ENCODE assay signal across 16 cellular contexts in genomic region chr1:109610609-109611307, GRCh38. TPM values are rescaled to one million over a fixed set of nuclear protein-coding genes. Genes with fewer than 3 reads are reported as not detected.
DNase-seq lines count a peak whose midpoint lies in the region; ATAC-seq and TF ChIP-seq lines count a peak whose summit lies in the region.
"Had no signal": no experiment of that assay in that cellular context is flagged by ENCODE, and none has a peak within 500 bp of the region (broad histone marks: within the 10 kb centered on the region; RNA-seq: fewer than 3 reads in every experiment).

No MANE protein-coding gene starts in this region.

- H3K36me3 Mint-ChIP-seq in chondrocyte (ENCODE audit: low read depth), result no peaks in the 10 kb centered on the region

- peaks cover 19% of the 10 kb centered on the region for H3K4me1 Mint-ChIP-seq in chondrocyte (ENCODE audit: low read depth)

- H3K27ac Mint-ChIP-seq in chondrocyte (ENCODE audit: unreplicated experiment), result peak overlapping the region; percentile 82

- TF ChIP-seq CTCF in chondrocyte (IDR thresholded peaks at IDR 0.05), result no peak

- ATAC-seq in GM21723 (IDR thresholded peaks at IDR 0.05; ENCODE audit: unreplicated experiment) (no peak), GM19452 (IDR thresholded peaks at IDR 0.05; ENCODE audit: unreplicated experiment) (no peak)
- ATAC-seq: left colon had no signal

- no peaks in the 10 kb centered on the region for H3K9me3 Mint-ChIP-seq in chondrocyte (ENCODE audit: low read depth)

- DNase-seq in ELF-1 (ENCODE audit: low read depth, low spot score) (peak; percentile 55), MV-4-11 (lab: John Stamatoyannopoulos, UW) (peak; percentile 16), chondrocyte (ENCODE audit: low spot score) (no peak), myocyte (ENCODE audit: low read depth) (peak; percentile 41), NCI-H748 treated with DMSO at 0.1 percent for 48 hours (lab: John Stamatoyannopoulos, UW) (no peak)
- DNase-seq: activated gamma-delta T cell; DMS53; hippocampal formation; left colon; MG63; NCI-H1930; NCI-H524 treated with DMSO at 0.1 percent for 48 hours; stimulated activated CD4-positive, alpha-beta T cell treated with anti-CD3 and anti-CD28 coated beads, Interleukin-15, amount 100 ng/mL, for 24 hours had no signal

- H3K4me3 Mint-ChIP-seq in chondrocyte (ENCODE audit: unreplicated experiment), result no peak overlapping the region

- H3K27me3 Mint-ChIP-seq in chondrocyte (ENCODE audit: low read depth), result no peaks in the 10 kb centered on the region

RNA-seq across cellular contexts. Expression of gene GNAT2, which starts 8.7 kb away (rescaled TPM):
- not detected in 3 replicates for total RNA-seq in chondrocyte
- 0.13 TPM in 1 of 2 replicates, not detected in the other for total RNA-seq in myocyte
- polyA plus RNA-seq in myocyte (2012), result 0.29 TPM
- total RNA-seq: prostate gland had no signal

RNA-seq across cellular contexts. Expression of gene AMPD2, which starts 8.9 kb away (rescaled TPM):
- total RNA-seq in chondrocyte, result 70.6 to 100 TPM (median 74.2 TPM) in 3 replicates
- 54.9 and 60.4 TPM in 2 replicates for total RNA-seq in myocyte
- 74.7 TPM for polyA plus RNA-seq in myocyte (2012)

RNA-seq across cellular contexts. Expression of gene GSTM4, which starts 45.1 kb away (rescaled TPM):
- total RNA-seq in chondrocyte, result 14.5 to 20.8 TPM (median 14.8 TPM) in 3 replicates
- total RNA-seq in myocyte, result 5.5 and 5.8 TPM in 2 replicates
- polyA plus RNA-seq in myocyte (2012), result 6.2 TPM

RNA-seq across cellular contexts. Expression of gene GSTM2, which starts 57.1 kb away (rescaled TPM):
- 24.6 to 41.3 TPM (median 25.8 TPM) in 3 replicates for total RNA-seq in chondrocyte
- 22.6 and 28.5 TPM in 2 replicates for total RNA-seq in myocyte
- polyA plus RNA-seq in myocyte (2012), result 71.8 TPM

Comparison
In these comparisons a context has a peak if more than half of its experiments do, and no peak if none do; other contexts are left out.
1. DNase-seq: peak in ELF-1 (single experiment), MV-4-11 (single experiment) and myocyte (single experiment); none in chondrocyte (single experiment) and NCI-H748 treated with DMSO at 0.1 percent for 48 hours (single experiment).